In genomic region chr7:30563326-30563942, GRCh38 we compare ENCODE assay signal across 12 cellular contexts. TPM values are rescaled to one million over a fixed set of nuclear protein-coding genes. Genes with fewer than 3 reads are reported as not detected.
DNase-seq lines count a peak whose midpoint lies in the region; ATAC-seq and TF ChIP-seq lines count a peak whose summit lies in the region.
"Had no signal": no experiment of that assay in that cellular context is flagged by ENCODE, and none has a peak within 500 bp of the region (broad histone marks: within the 10 kb centered on the region; RNA-seq: fewer than 3 reads in every experiment).

No MANE protein-coding gene starts in this region.

- H3K4me1 Mint-ChIP-seq in activated T-helper 17 cell treated with anti-CD3 and anti-CD28 coated beads, Interleukin-2, amount 50 U/mL, for 72 hours: no peaks in the 10 kb centered on the region

- H3K36me3 Mint-ChIP-seq in activated naive CD4-positive, alpha-beta T cell treated with anti-CD3 and anti-CD28 coated beads, Interleukin-2, amount 50 U/mL, for 72 hours: peaks cover 0 to 7% of the 10 kb centered on the region in 2 donors
- peaks cover 41% of the 10 kb centered on the region for H3K36me3 Mint-ChIP-seq in activated T-helper 17 cell treated with anti-CD3 and anti-CD28 coated beads, Interleukin-2, amount 50 U/mL, for 72 hours (ENCODE audit: low read depth)

- H3K27ac Mint-ChIP-seq in activated naive CD4-positive, alpha-beta T cell treated with anti-CD3 and anti-CD28 coated beads, Interleukin-2, amount 50 U/mL, for 72 hours: peak overlapping the region; percentile 26 to 51
- peak overlapping the region; percentile 44 for H3K27ac Mint-ChIP-seq in activated T-helper 17 cell treated with anti-CD3 and anti-CD28 coated beads, Interleukin-2, amount 50 U/mL, for 72 hours

- H3K9me3 ChIP-seq in esophagus muscularis mucosa: no peaks in the 10 kb centered on the region
- H3K9me3 ChIP-seq: heart right ventricle, ovary, tibial artery had no signal

- no peak for DNase-seq in activated naive CD4-positive, alpha-beta T cell treated with anti-CD3 and anti-CD28 coated beads, Interleukin-2, amount 50 U/mL, for 72 hours (ENCODE audit: low spot score in 2 of 2)
- DNase-seq in activated naive CD4-positive, alpha-beta T cell (lab: John Stamatoyannopoulos, UW): no peak
- peak; percentile 63 for DNase-seq in glomerular visceral epithelial cell (ENCODE audit: extremely low spot score)
- no peak for DNase-seq in esophagus muscularis mucosa (ENCODE audit: extremely low spot score)
- no peak for DNase-seq in foreskin melanocyte
- no peak for DNase-seq in sciatic nerve (ENCODE audit: low spot score)

- H3K9me3 Mint-ChIP-seq in activated naive CD4-positive, alpha-beta T cell treated with anti-CD3 and anti-CD28 coated beads, Interleukin-2, amount 50 U/mL, for 72 hours: no peaks in the 10 kb centered on the region
- H3K9me3 Mint-ChIP-seq in activated T-helper 17 cell treated with anti-CD3 and anti-CD28 coated beads, Interleukin-2, amount 50 U/mL, for 72 hours: no peaks in the 10 kb centered on the region

- H3K27me3 ChIP-seq in esophagus muscularis mucosa: no peaks in the 10 kb centered on the region
- H3K27me3 ChIP-seq: heart right ventricle, ovary, tibial artery had no signal

- ATAC-seq in activated naive CD4-positive, alpha-beta T cell treated with anti-CD3 and anti-CD28 coated beads, Interleukin-2, amount 50 U/mL, for 72 hours: no peak
- ATAC-seq in activated T-helper 17 cell treated with anti-CD3 and anti-CD28 coated beads, Interleukin-2, amount 50 U/mL, for 72 hours (replicated peaks): no peak
- ATAC-seq in sciatic nerve: no peak
- no peak for ATAC-seq in HG03280 (IDR thresholded peaks at IDR 0.05; ENCODE audit: unreplicated experiment)

- peaks cover 0 to 75% (median 55%) of the 10 kb centered on the region in 4 donors for H3K36me3 ChIP-seq in esophagus muscularis mucosa
- H3K36me3 ChIP-seq: ovary had no signal

- 96% methylated on average over 11 of the region's 18 CpGs for WGBS in esophagus muscularis mucosa

- H3K27me3 Mint-ChIP-seq in activated T-helper 17 cell treated with anti-CD3 and anti-CD28 coated beads, Interleukin-2, amount 50 U/mL, for 72 hours: no peaks in the 10 kb centered on the region

- no peak overlapping the region for H3K27ac ChIP-seq in esophagus muscularis mucosa (replicated peaks in 1 of 4)
- H3K27ac ChIP-seq: ovary, tibial artery had no signal

- H3K4me1 ChIP-seq in esophagus muscularis mucosa: peaks cover 8 to 20% (median 15%) of the 10 kb centered on the region in 4 donors

- no peak for TF ChIP-seq EP300 in esophagus muscularis mucosa (IDR thresholded peaks at IDR 0.05)

- TF ChIP-seq CTCF in esophagus muscularis mucosa (IDR thresholded peaks at IDR 0.05): no peak

- no peak overlapping the region for H3K4me3 ChIP-seq in esophagus muscularis mucosa
- H3K4me3 ChIP-seq: heart right ventricle, lung, ovary, tibial artery had no signal

- TF ChIP-seq POLR2A in esophagus muscularis mucosa (IDR thresholded peaks at IDR 0.05; ENCODE audit: low read depth): no peak

- intact Hi-C loops in esophagus muscularis mucosa (cut with DNase I): loop anchor here (5.0 kb wide), 1 partner anchor 51 kb away; no protein-coding TSS in a partner anchor
- intact Hi-C loops in sciatic nerve (cut with DNase I): loop anchor here (10.0 kb wide), 1 partner anchor 289 kb away; no protein-coding TSS in a partner anchor

- H3K4me3 Mint-ChIP-seq in activated T-helper 17 cell treated with anti-CD3 and anti-CD28 coated beads, Interleukin-2, amount 50 U/mL, for 72 hours: no peak overlapping the region

RNA-seq across cellular contexts. Expression of gene GARS1, which starts 31.2 kb away (rescaled TPM):
- total RNA-seq in activated naive CD4-positive, alpha-beta T cell treated with anti-CD3 and anti-CD28 coated beads, Interleukin-2, amount 50 U/mL, for 72 hours: 100 to 1,000 TPM; 167 to 263 TPM
- total RNA-seq in activated T-helper 17 cell treated with anti-CD3 and anti-CD28 coated beads, Interleukin-2, amount 50 U/mL, for 72 hours: 100 to 1,000 TPM; 152 to 222 TPM
- total RNA-seq in esophagus muscularis mucosa (10 to 100 TPM; 43.6 to 71.0 (median 63.0) TPM), sciatic nerve (51.4 TPM)

RNA-seq across cellular contexts. Expression of gene GGCT, which starts 58.8 kb away (rescaled TPM):
- total RNA-seq in activated naive CD4-positive, alpha-beta T cell treated with anti-CD3 and anti-CD28 coated beads, Interleukin-2, amount 50 U/mL, for 72 hours: 10 to 100 TPM; 69.3 to 72.9 TPM
- 10 to 100 TPM; 35.5 to 68.3 TPM for total RNA-seq in activated T-helper 17 cell treated with anti-CD3 and anti-CD28 coated beads, Interleukin-2, amount 50 U/mL, for 72 hours
- total RNA-seq in esophagus muscularis mucosa: 10 to 100 TPM; 10.8 to 39.9 (median 17.8) TPM
- total RNA-seq in sciatic nerve: 21.4 TPM
